ENCODE assay signal across 8 cellular contexts in genomic region chr10:102231357-102232318, GRCh38. TPM values are rescaled to one million over a fixed set of nuclear protein-coding genes. Genes with fewer than 3 reads are reported as not detected.
DNase-seq lines count a peak whose midpoint lies in the region; ATAC-seq, FAIRE-seq and TF ChIP-seq lines count a peak whose summit lies in the region.

No MANE protein-coding gene starts in this region.

- H3K36me3 ChIP-seq in BE2C = no peaks in the 10 kb centered on the region
- no peaks in the 10 kb centered on the region for H3K36me3 ChIP-seq in astrocyte (ENCODE audit: insufficient read depth, low read length)
- H3K36me3 ChIP-seq in iPS-20b (ENCODE audit: insufficient read depth, low read depth, low read length) = no peaks in the 10 kb centered on the region

- H3K27ac Mint-ChIP-seq in T-cell (peak overlapping the region in 1 of 2 donors; percentile 65), astrocyte (ENCODE audit: unreplicated experiment) (no peak overlapping the region)

- peak; percentile 63 for DNase-seq in BE2C
- peak; percentile 71 for DNase-seq in HPDE6-E6E7 (ENCODE audit: extremely low spot score)
- peak; percentile 18 to 71 (median 54) for DNase-seq in T-cell
- no peak for DNase-seq in astrocyte (ENCODE audit: low read depth)
- DNase-seq in stimulated activated CD4-positive, alpha-beta T cell treated with anti-CD3 and anti-CD28 coated beads, Interleukin-2, amount 100 ng/mL, for 48 hours = peak; percentile 77 to 84

- no peak overlapping the region for H3K27ac ChIP-seq in astrocyte (ENCODE audit: low read depth, low read length)
- no peak overlapping the region for H3K27ac ChIP-seq in iPS-20b (ENCODE audit: low read length)

- no peak for FAIRE-seq in astrocyte (lab: Jason Lieb, UNC)

- H3K4me1 Mint-ChIP-seq in T-cell = peaks cover 7 to 18% (median 15%) of the 10 kb centered on the region in 3 donors
- peaks cover 10% of the 10 kb centered on the region for H3K4me1 Mint-ChIP-seq in astrocyte (ENCODE audit: low read depth, unreplicated experiment)

- H3K4me3 ChIP-seq in BE2C (ENCODE audit: low read depth, low read length) (no peak overlapping the region; the same call in 1 of the 2 replicates), astrocyte (ENCODE audit: insufficient read depth, low read depth, low read length) (peak overlapping the region; percentile 55), iPS-20b (ENCODE audit: low read length) (peak overlapping the region; percentile 61; the same call in 1 of the 2 replicates)

- peak; percentile 42 to 68 (median 52) for ATAC-seq in T-cell (replicated peaks in 1 of 4)
- ATAC-seq in GM18520 (IDR thresholded peaks at IDR 0.05; ENCODE audit: unreplicated experiment) = no peak
- no peak for ATAC-seq in GM19324 (IDR thresholded peaks at IDR 0.05; ENCODE audit: low FRiP score, unreplicated experiment)

- CTCF ChIA-PET in T-cell (lab: Charles Lee) = interaction anchor here (0.6 to 4.0 kb wide), 17 partner anchors 11 to 355 kb away, joined by 3 to 102 read pairs (median 6); partner anchors contain the start of gene GBF1 (in 1 of the 2)

- H3K9me3 Mint-ChIP-seq in T-cell (no peaks in the 10 kb centered on the region), astrocyte (ENCODE audit: unreplicated experiment) (no peaks in the 10 kb centered on the region)

- no peaks in the 10 kb centered on the region for H3K9me3 ChIP-seq in BE2C
- no peaks in the 10 kb centered on the region for H3K9me3 ChIP-seq in astrocyte (ENCODE audit: insufficient read depth, low read depth, low read length)
- no peaks in the 10 kb centered on the region for H3K9me3 ChIP-seq in iPS-20b (ENCODE audit: insufficient read depth, low read depth, low read length)

- no peaks in the 10 kb centered on the region for H3K79me2 ChIP-seq in astrocyte (ENCODE audit: insufficient read depth, low read length)

- peak overlapping the region; percentile 67 to 81 (median 69) for H3K4me3 Mint-ChIP-seq in T-cell
- H3K4me3 Mint-ChIP-seq in astrocyte (ENCODE audit: unreplicated experiment) = no peak overlapping the region

- H3K9ac ChIP-seq in astrocyte (ENCODE audit: low read length) = no peak overlapping the region
- H3K9ac ChIP-seq in iPS-20b (ENCODE audit: low read depth, low read length) = no peak overlapping the region

- H3K36me3 Mint-ChIP-seq in T-cell (no peaks in the 10 kb centered on the region), astrocyte (ENCODE audit: low read depth, unreplicated experiment) (no peaks in the 10 kb centered on the region)

- H2AFZ ChIP-seq in astrocyte (ENCODE audit: low read depth, low read length) = peak overlapping the region; percentile 83

- peak overlapping the region; percentile 82 for H3K4me2 ChIP-seq in astrocyte (ENCODE audit: low read length)

- POLR2A ChIA-PET in T-cell (lab: Charles Lee) = interaction anchor here (0.6 to 1.2 kb wide), 5 partner anchors 13 to 245 kb away, joined by 3 to 10 read pairs (median 7); partner anchors contain the start of gene GBF1 (in 2 of the 2)

- H3K4me1 ChIP-seq in BE2C (no peaks in the 10 kb centered on the region), astrocyte (ENCODE audit: insufficient read depth, low read length) (peaks cover 23% of the 10 kb centered on the region), iPS-20b (ENCODE audit: insufficient read depth, low read length) (no peaks in the 10 kb centered on the region)

- H3K27me3 Mint-ChIP-seq in T-cell (peaks cover 43 to 59% of the 10 kb centered on the region in 2 donors), astrocyte (ENCODE audit: low read depth, unreplicated experiment) (peaks cover 64% of the 10 kb centered on the region)

- no peaks in the 10 kb centered on the region for H4K20me1 ChIP-seq in astrocyte (ENCODE audit: insufficient read depth, low read length)

- TF ChIP-seq CTCF in BE2C (IDR thresholded peaks at IDR 0.05; ENCODE audit: low read depth, low read length) (peak; percentile 60), astrocyte (IDR thresholded peaks at IDR 0.05; ENCODE audit: insufficient read depth, low read depth, low read length) (peak; percentile 41)

- peaks cover 30% of the 10 kb centered on the region for H3K27me3 ChIP-seq in BE2C
- peaks cover 40% of the 10 kb centered on the region for H3K27me3 ChIP-seq in astrocyte (ENCODE audit: insufficient read depth, low read length)
- peaks cover 99% of the 10 kb centered on the region for H3K27me3 ChIP-seq in iPS-20b (ENCODE audit: insufficient read depth, low read length)

RNA-seq across cellular contexts. Expression of gene ELOVL3, which starts 5.5 kb away (rescaled TPM):
- polyA plus RNA-seq in BE2C (2012; ENCODE audit: insufficient read depth, insufficient read length, low read depth) = 0.32 TPM
- total RNA-seq in T-cell = not detected
- 0.48 and 0.62 TPM in 2 replicates for total RNA-seq in astrocyte

RNA-seq across cellular contexts. Expression of gene PITX3, which starts 9.7 kb away (rescaled TPM):
- not detected for polyA plus RNA-seq in BE2C (2012; ENCODE audit: insufficient read depth, insufficient read length, low read depth)
- total RNA-seq in T-cell (not detected), astrocyte (1.6 and 1.7 TPM in 2 replicates)

RNA-seq across cellular contexts. Expression of gene GBF1, which starts 13.7 kb away (rescaled TPM):
- 66.7 TPM for polyA plus RNA-seq in BE2C (2012; ENCODE audit: insufficient read depth, insufficient read length, low read depth)
- total RNA-seq in T-cell (10 to 100 TPM; 37.2 to 41.1 (median 38.7) TPM), astrocyte (72.8 and 75.2 TPM in 2 replicates)

Comparison
In these comparisons a context has a peak if more than half of its experiments do, and no peak if none do; other contexts are left out.
1. ATAC-seq: peak in T-cell (4 of 4); none in GM18520 (single experiment) and GM19324 (single experiment).